In the genomic region with DNA sequence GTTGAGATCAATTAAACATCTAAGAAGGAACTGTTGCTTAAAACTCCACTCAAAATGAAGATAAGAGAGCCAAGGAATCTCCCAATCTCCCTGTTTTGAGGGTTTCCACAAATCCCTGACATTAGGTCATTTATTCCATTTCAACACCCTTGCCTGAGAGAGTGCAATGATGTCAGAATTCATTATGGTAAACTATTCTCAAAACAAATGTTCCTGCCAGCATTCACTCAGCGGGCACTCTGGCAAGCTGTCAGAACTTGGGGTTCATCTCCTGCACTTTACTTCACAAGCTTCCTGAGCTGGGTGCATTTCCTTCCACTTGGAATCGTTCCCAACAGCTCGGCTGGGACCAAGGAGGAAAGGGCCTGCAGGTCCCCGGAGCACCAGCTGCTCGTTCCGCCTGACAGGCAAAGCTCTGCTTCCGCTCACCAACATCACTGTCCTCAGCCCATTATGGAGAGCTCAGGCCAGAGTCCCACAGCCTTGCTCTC, we compare ENCODE assay signal across 9 cellular contexts.
DNase-seq lines count a peak whose midpoint lies in the region; ATAC-seq and TF ChIP-seq lines count a peak whose summit lies in the region.
"Had no signal": no experiment of that assay in that cellular context is flagged by ENCODE, and none has a peak within 500 bp of the region (broad histone marks: within the 10 kb centered on the region; RNA-seq: fewer than 3 reads in every experiment).

No MANE protein-coding gene starts in this region.

- intact Hi-C loops in left cardiac atrium (cut with DNase I), result loop anchor here (5.0 to 10.0 kb wide), 4 partner anchors 184 to 396 kb away; a partner anchor contains a TSS
- intact Hi-C loops in sigmoid colon (cut with DNase I), result loop anchor here (2.0 to 5.0 kb wide), 2 partner anchors 60 to 316 kb away; no protein-coding TSS in a partner anchor

- 61 to 66% methylated on average over 7 of the region's 7 CpGs for WGBS in sigmoid colon, 2 donors

- no peak for TF ChIP-seq POLR2A in sigmoid colon (IDR thresholded peaks at IDR 0.05)

- peaks cover 14% of the 10 kb centered on the region for H3K36me3 ChIP-seq in WERI-Rb-1
- H3K36me3 ChIP-seq in sigmoid colon, result no peaks in the 10 kb centered on the region
- H3K36me3 ChIP-seq: colonic mucosa had no signal

- H3K4me3 Mint-ChIP-seq in activated naive CD4-positive, alpha-beta T cell treated with anti-CD3 and anti-CD28 coated beads, Interleukin-2, amount 10 ng/mL, durations not matched to agents 7 days and 5 days, result no peak overlapping the region

- TF ChIP-seq EP300 in sigmoid colon (IDR thresholded peaks at IDR 0.05), result no peak

- H3K4me3 ChIP-seq in WERI-Rb-1 (ENCODE audit: low read depth, low read length) (no peak overlapping the region), sigmoid colon (no peak overlapping the region)
- H3K4me3 ChIP-seq: colonic mucosa had no signal

- H3K9me3 Mint-ChIP-seq in activated naive CD4-positive, alpha-beta T cell treated with anti-CD3 and anti-CD28 coated beads, Interleukin-2, amount 10 ng/mL, durations not matched to agents 7 days and 5 days, result no peaks in the 10 kb centered on the region

- H3K27ac ChIP-seq in WERI-Rb-1, result no peak overlapping the region; the same call in 1 of the 2 replicates
- H3K27ac ChIP-seq in sigmoid colon, result peak overlapping the region; percentile 76 to 86 (median 82)

- no peaks in the 10 kb centered on the region for H3K36me3 Mint-ChIP-seq in activated naive CD4-positive, alpha-beta T cell treated with anti-CD3 and anti-CD28 coated beads, Interleukin-2, amount 10 ng/mL, durations not matched to agents 7 days and 5 days

- CTCF ChIA-PET in activated naive CD4-positive, alpha-beta T cell treated with anti-CD3 and anti-CD28 coated beads, Interleukin-2, amount 10 ng/mL, durations not matched to agents 7 days and 5 days (lab: Charles Lee), result interaction anchor here (0.7 to 4.8 kb wide), 12 partner anchors 9 to 409 kb away, joined by 3 to 27 read pairs (median 6); no protein-coding TSS in a partner anchor

- H3K9me3 ChIP-seq in WERI-Rb-1 (ENCODE audit: severe bottlenecking), result no peaks in the 10 kb centered on the region
- H3K9me3 ChIP-seq in sigmoid colon, result no peaks in the 10 kb centered on the region
- H3K9me3 ChIP-seq: colonic mucosa had no signal

- ATAC-seq in left cardiac atrium (peak; percentile 70 to 71), GM19035 (IDR thresholded peaks at IDR 0.05; ENCODE audit: unreplicated experiment) (no peak), GM19328 (IDR thresholded peaks at IDR 0.05; ENCODE audit: unreplicated experiment) (no peak)

- H3K27ac Mint-ChIP-seq in activated naive CD4-positive, alpha-beta T cell treated with anti-CD3 and anti-CD28 coated beads, Interleukin-2, amount 10 ng/mL, durations not matched to agents 7 days and 5 days, result no peak overlapping the region

- DNase-seq in GM04504 (ENCODE audit: low read depth) (peak; percentile 33), WERI-Rb-1 (peak; percentile 64), left cardiac atrium (peak; percentile 81), sigmoid colon (peak; percentile 92), SIG-M5 (lab: John Stamatoyannopoulos, UW) (no peak)
- DNase-seq in activated naive CD4-positive, alpha-beta T cell treated with anti-CD3 and anti-CD28 coated beads, Interleukin-2, amount 10 ng/mL, durations not matched to agents 7 days and 5 days, result no peak
- DNase-seq: colonic mucosa had no signal

- H3K27me3 ChIP-seq in WERI-Rb-1 (ENCODE audit: insufficient read depth, low read depth, severe bottlenecking) (no peaks in the 10 kb centered on the region), sigmoid colon (no peaks in the 10 kb centered on the region)
- H3K27me3 ChIP-seq: colonic mucosa had no signal

- TF ChIP-seq CTCF in WERI-Rb-1 (IDR thresholded peaks at IDR 0.05; ENCODE audit: low read depth, low read length) (no peak), sigmoid colon (IDR thresholded peaks at IDR 0.05) (no peak)

- H3K27me3 Mint-ChIP-seq in activated naive CD4-positive, alpha-beta T cell treated with anti-CD3 and anti-CD28 coated beads, Interleukin-2, amount 10 ng/mL, durations not matched to agents 7 days and 5 days, result peaks cover 9% of the 10 kb centered on the region

- H3K4me1 Mint-ChIP-seq in activated naive CD4-positive, alpha-beta T cell treated with anti-CD3 and anti-CD28 coated beads, Interleukin-2, amount 10 ng/mL, durations not matched to agents 7 days and 5 days, result peaks cover 5% of the 10 kb centered on the region

- peaks cover 0 to 39% (median 34%) of the 10 kb centered on the region in 4 donors for H3K4me1 ChIP-seq in sigmoid colon

Comparison
In these comparisons a context has a peak if more than half of its experiments do, and no peak if none do; other contexts are left out.
1. DNase-seq: peak in GM04504 (single experiment), WERI-Rb-1 (single experiment), left cardiac atrium (single experiment) and sigmoid colon (single experiment); none in activated naive CD4-positive, alpha-beta T cell treated with anti-CD3 and anti-CD28 coated beads, Interleukin-2, amount 10 ng/mL, durations not matched to agents 7 days and 5 days (single experiment) and SIG-M5 (single experiment).
2. ATAC-seq: peak in left cardiac atrium (2 of 2); none in GM19035 (single experiment) and GM19328 (single experiment).